Comparison of ENCODE assay signal across 14 cellular contexts in genomic region chr5:176716320-176716719, GRCh38.
DNase-seq lines count a peak whose midpoint lies in the region; ATAC-seq and TF ChIP-seq lines count a peak whose summit lies in the region.
"Had no signal": no experiment of that assay in that cellular context is flagged by ENCODE, and none has a peak within 500 bp of the region (broad histone marks: within the 10 kb centered on the region; RNA-seq: fewer than 3 reads in every experiment).

No MANE protein-coding gene starts in this region.

- H3K4me3 ChIP-seq in dorsolateral prefrontal cortex = no peak overlapping the region
- H3K4me3 ChIP-seq: BLaER1 treated with 17β-estradiol and CSF1 and Interleukin-3, amounts not matched to agents 10 nM and 100 nM had no signal

- no peak overlapping the region for H3K4me3 Mint-ChIP-seq in activated T-helper 17 cell treated with anti-CD3 and anti-CD28 coated beads, Interleukin-2, amount 50 U/mL, for 72 hours
- H3K4me3 Mint-ChIP-seq in chondrocyte (ENCODE audit: unreplicated experiment) = no peak overlapping the region
- H3K4me3 Mint-ChIP-seq: brain; stimulated activated naive CD8-positive, alpha-beta T cell treated with anti-CD3 and anti-CD28 coated beads, Interleukin-15, Interleukin-2, amounts not matched to agents 100 ng/mL and 50 ng/mL, for 24 hours had no signal

- no peaks in the 10 kb centered on the region for H3K36me3 Mint-ChIP-seq in activated T-helper 17 cell treated with anti-CD3 and anti-CD28 coated beads, Interleukin-2, amount 50 U/mL, for 72 hours (ENCODE audit: low read depth)
- peaks cover 7% of the 10 kb centered on the region for H3K36me3 Mint-ChIP-seq in chondrocyte (ENCODE audit: low read depth)
- H3K36me3 Mint-ChIP-seq: brain had no signal

- ATAC-seq in activated T-helper 17 cell treated with anti-CD3 and anti-CD28 coated beads, Interleukin-2, amount 50 U/mL, for 72 hours (replicated peaks) = no peak

- no peaks in the 10 kb centered on the region for H3K9me3 Mint-ChIP-seq in activated T-helper 17 cell treated with anti-CD3 and anti-CD28 coated beads, Interleukin-2, amount 50 U/mL, for 72 hours
- H3K9me3 Mint-ChIP-seq in chondrocyte (ENCODE audit: low read depth) = peaks cover 18% of the 10 kb centered on the region
- H3K9me3 Mint-ChIP-seq: stimulated activated naive CD8-positive, alpha-beta T cell treated with anti-CD3 and anti-CD28 coated beads, Interleukin-15, Interleukin-2, amounts not matched to agents 100 ng/mL and 50 ng/mL, for 24 hours had no signal

- intact Hi-C loops in dorsolateral prefrontal cortex (cut with DNase I) = no loop called here

- H3K27me3 Mint-ChIP-seq in activated T-helper 17 cell treated with anti-CD3 and anti-CD28 coated beads, Interleukin-2, amount 50 U/mL, for 72 hours = peaks cover 42% of the 10 kb centered on the region
- H3K27me3 Mint-ChIP-seq in chondrocyte (ENCODE audit: low read depth) = peaks cover 60% of the 10 kb centered on the region

- peak overlapping the region in 5 of 59 donors; percentile 1 to 75 (median 35) for H3K27ac ChIP-seq in dorsolateral prefrontal cortex
- H3K27ac ChIP-seq: BLaER1 treated with 17β-estradiol and CSF1 and Interleukin-3, amounts not matched to agents 10 nM and 100 nM had no signal

- H3K27ac Mint-ChIP-seq in activated T-helper 17 cell treated with anti-CD3 and anti-CD28 coated beads, Interleukin-2, amount 50 U/mL, for 72 hours = no peak overlapping the region
- no peak overlapping the region for H3K27ac Mint-ChIP-seq in chondrocyte (ENCODE audit: unreplicated experiment)
- H3K27ac Mint-ChIP-seq: stimulated activated naive CD8-positive, alpha-beta T cell treated with anti-CD3 and anti-CD28 coated beads, Interleukin-15, Interleukin-2, amounts not matched to agents 100 ng/mL and 50 ng/mL, for 24 hours had no signal

- TF ChIP-seq CTCF in dorsolateral prefrontal cortex (IDR thresholded peaks at IDR 0.05 in 54 of 56, conservative IDR thresholded peaks at IDR 0.05 in 2 of 56; ENCODE audit: low read depth in 1 of 56, partially characterized antibody in 56 of 56) (no peak), chondrocyte (IDR thresholded peaks at IDR 0.05) (no peak)

- H3K27me3 ChIP-seq in dorsolateral prefrontal cortex = peaks cover 0 to 9% (median 0%) of the 10 kb centered on the region in 45 donors
- H3K27me3 ChIP-seq: BLaER1 treated with 17β-estradiol and CSF1 and Interleukin-3, amounts not matched to agents 10 nM and 100 nM had no signal

- peak; percentile 20 for DNase-seq in NCI-H748 (lab: John Stamatoyannopoulos, UW; ENCODE audit: unreplicated experiment)
- DNase-seq in NCI-H748 treated with DMSO at 0.1 percent for 48 hours (lab: John Stamatoyannopoulos, UW) = no peak
- DNase-seq in NCI-H2196 (lab: John Stamatoyannopoulos, UW; ENCODE audit: unreplicated experiment) = peak; percentile 80
- peak in 7 of 10 donors; percentile 40 to 82 (median 65) for DNase-seq in dorsolateral prefrontal cortex
- peak; percentile 7 for DNase-seq in smooth muscle cell of the brain vasculature (ENCODE audit: low read depth, low spot score)
- DNase-seq in NK-92 (lab: John Stamatoyannopoulos, UW; ENCODE audit: unreplicated experiment) = no peak
- no peak for DNase-seq in chondrocyte (ENCODE audit: low spot score)
- DNase-seq: hippocampal formation, NCI-H2081 treated with DMSO at 0.1 percent for 48 hours, SW 1271 had no signal

- H3K4me1 Mint-ChIP-seq in activated T-helper 17 cell treated with anti-CD3 and anti-CD28 coated beads, Interleukin-2, amount 50 U/mL, for 72 hours = no peaks in the 10 kb centered on the region
- no peaks in the 10 kb centered on the region for H3K4me1 Mint-ChIP-seq in chondrocyte (ENCODE audit: low read depth)

Comparison
In these comparisons a context has a peak if more than half of its experiments do, and no peak if none do; other contexts are left out.
1. DNase-seq: peak in NCI-H748 (single experiment), NCI-H2196 (single experiment), dorsolateral prefrontal cortex (7 of 10) and smooth muscle cell of the brain vasculature (single experiment); none in NCI-H748 treated with DMSO at 0.1 percent for 48 hours (single experiment), NK-92 (single experiment) and chondrocyte (single experiment).